Comparison of ENCODE assay signal across 8 cellular contexts in genomic region chr11:8336356-8337114, GRCh38.
"Had no signal": no experiment of that assay in that cellular context is flagged by ENCODE, and none has a peak within 500 bp of the region (broad histone marks: within the 10 kb centered on the region; RNA-seq: fewer than 3 reads in every experiment).

No MANE protein-coding gene starts in this region.

- DNase-seq: activated B cell treated with CpG ODN at 0.5 μM for 24 hours; activated CD4-positive, alpha-beta T cell treated with anti-CD3 and anti-CD28 coated beads, Interleukin-2, amount 10 ng/mL, durations not matched to agents 24 days and 14 days; activated naive CD4-positive, alpha-beta T cell treated with anti-CD3 and anti-CD28 coated beads for 36 hours; hippocampal formation; stimulated activated CD4-positive, alpha-beta T cell treated with anti-CD3 and anti-CD28 coated beads, Interleukin-4, amount 100 ng/mL, for 24 hours; testis had no signal

- H3K9me3 ChIP-seq: neutrophil, testis had no signal

- H3K36me3 ChIP-seq: neutrophil had no signal

- H3K4me3 ChIP-seq: testis had no signal

- H3K27me3 ChIP-seq: testis had no signal

- H3K27ac ChIP-seq: neutrophil, testis had no signal

- H3K4me1 ChIP-seq: testis had no signal

- ATAC-seq: activated T-helper 17 cell treated with anti-CD3 and anti-CD28 coated beads, Interleukin-2, amount 50 U/mL, for 72 hours had no signal
